Comparison of ENCODE assay signal across 16 cellular contexts in the genomic region with DNA sequence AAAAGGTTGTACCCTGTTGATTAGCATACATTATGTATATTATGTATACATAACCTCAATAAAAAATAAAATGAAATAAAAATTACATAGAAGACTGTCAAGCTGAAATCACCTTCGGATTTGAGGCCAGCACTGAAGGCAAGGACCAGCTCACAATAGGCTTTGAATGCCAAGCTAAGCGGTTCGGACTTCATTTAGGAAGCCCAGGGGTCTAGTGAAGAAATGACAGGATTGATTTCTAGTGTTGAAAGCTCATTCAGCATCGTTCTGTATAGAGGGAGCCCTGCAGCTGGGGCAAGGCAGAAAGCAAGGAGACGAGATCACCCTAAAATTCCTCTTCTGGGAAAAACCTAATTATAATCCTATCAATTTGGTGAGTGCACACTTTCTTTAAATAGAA. TPM values are rescaled to one million over a fixed set of nuclear protein-coding genes. Genes with fewer than 3 reads are reported as not detected.
DNase-seq lines count a peak whose midpoint lies in the region; ATAC-seq and TF ChIP-seq lines count a peak whose summit lies in the region.
"Had no signal": no experiment of that assay in that cellular context is flagged by ENCODE, and none has a peak within 500 bp of the region (broad histone marks: within the 10 kb centered on the region; RNA-seq: fewer than 3 reads in every experiment).

No MANE protein-coding gene starts in this region.

- H2BK5ac ChIP-seq in mesendoderm (ENCODE audit: low read length) (no peak overlapping the region), neuronal stem cell (ENCODE audit: low read length) (no peak overlapping the region)

- H2BK15ac ChIP-seq in mesendoderm (replicated peaks; ENCODE audit: low read depth) (no peak overlapping the region), neuronal stem cell (ENCODE audit: low read length) (no peak overlapping the region)

- no peak for TF ChIP-seq CTCF in HEK293 (tag by site-specific recombination; IDR thresholded peaks at IDR 0.05)

- H3K4ac ChIP-seq in mesendoderm (ENCODE audit: low read depth, low read length) (no peak overlapping the region), neuronal stem cell (ENCODE audit: low read length) (no peak overlapping the region)

- H3K9ac ChIP-seq in mesendoderm (ENCODE audit: low read length) (peak overlapping the region; percentile 44), neuronal stem cell (ENCODE audit: low read depth, low read length, poor library complexity) (no peak overlapping the region)

- no peak overlapping the region for H3K56ac ChIP-seq in mesendoderm (ENCODE audit: low read length)

- H3K36me3 ChIP-seq in HEK293 (ENCODE audit: control insufficient read depth in 2 of 2, insufficient read depth in 1 of 2, low read length in 2 of 2) (no peaks in the 10 kb centered on the region), ectodermal cell (ENCODE audit: control insufficient read depth, insufficient read depth, low read length) (no peaks in the 10 kb centered on the region), mesendoderm (ENCODE audit: control insufficient read depth, insufficient read depth, low read length) (no peaks in the 10 kb centered on the region), neuronal stem cell (replicated peaks in 1 of 2; ENCODE audit: control insufficient read depth in 2 of 2, insufficient read depth in 2 of 2, low read length in 2 of 2) (no peaks in the 10 kb centered on the region)
- H3K36me3 ChIP-seq: HAP-1 had no signal

- intact Hi-C loops in left colon (cut with DNase I, micrococcal nuclease), result no loop called here

- H3K4me2 ChIP-seq in mesendoderm (ENCODE audit: low read length) (no peak overlapping the region), neuronal stem cell (ENCODE audit: insufficient read depth, low read length, poor library complexity, severe bottlenecking) (no peak overlapping the region)

- POLR2A ChIA-PET in HEK293 (lab: Yijun Ruan, JAX), result no interaction called here

- no peak for ATAC-seq in left colon
- no peak for ATAC-seq in HG02981 (IDR thresholded peaks at IDR 0.05; ENCODE audit: unreplicated experiment)
- ATAC-seq: CD8-positive, alpha-beta T cell had no signal

- H3K18ac ChIP-seq in mesendoderm (ENCODE audit: low read length) (no peak overlapping the region), neuronal stem cell (ENCODE audit: low read length) (no peak overlapping the region)

- H3K23ac ChIP-seq in mesendoderm (ENCODE audit: low read length) (no peak overlapping the region), neuronal stem cell (ENCODE audit: low read depth, low read length, poor library complexity) (no peak overlapping the region)

- 55 to 60% methylated on average over 4 to 5 of the region's 5 CpGs for WGBS in ectodermal cell, 2 experiments
- no CpG with 5 or more reads among the region's 5 CpGs for WGBS in mesendoderm (ENCODE audit: extremely low coverage, insufficient coverage, low lambda C conversion rate)
- WGBS in neuronal stem cell (ENCODE audit: extremely low coverage in 2 of 2, insufficient read length in 2 of 2, insufficient replicate concordance in 1 of 2), 2 donors, result no CpG with 5 or more reads among the region's 5 CpGs

- no peaks in the 10 kb centered on the region for H3K9me3 ChIP-seq in HEK293 (ENCODE audit: control insufficient read depth, insufficient read depth, low read depth, low read length)
- no peaks in the 10 kb centered on the region for H3K9me3 ChIP-seq in ectodermal cell (ENCODE audit: control insufficient read depth, low read length)
- no peaks in the 10 kb centered on the region for H3K9me3 ChIP-seq in neuronal stem cell (replicated peaks in 1 of 2; ENCODE audit: control insufficient read depth in 2 of 2, insufficient read depth in 1 of 2, low read depth in 1 of 2, low read length in 2 of 2)
- H3K9me3 ChIP-seq: HAP-1 had no signal

- CTCF ChIA-PET in HEK293 (lab: Yijun Ruan, JAX), result no interaction called here

- H2AFZ ChIP-seq in neuronal stem cell (ENCODE audit: low read length), result peak overlapping the region; percentile 74

- no peak overlapping the region for H3K14ac ChIP-seq in neuronal stem cell (ENCODE audit: low read length)

- H3K4me3 ChIP-seq in HEK293 (ENCODE audit: low read depth, low read length) (no peak overlapping the region), ectodermal cell (ENCODE audit: insufficient read depth, low read depth, low read length) (no peak overlapping the region), mesendoderm (ENCODE audit: low read length) (no peak overlapping the region), neuronal stem cell (ENCODE audit: low read length in 2 of 2) (peak overlapping the region in 1 of 2 donors; percentile 10)
- H3K4me3 ChIP-seq: HAP-1 had no signal

- no peak overlapping the region for H4K91ac ChIP-seq in neuronal stem cell (ENCODE audit: low read depth, low read length, poor library complexity)

- no peak overlapping the region for H3K27ac ChIP-seq in HEK293 (ENCODE audit: extremely low read depth, low read depth, low read length)
- H3K27ac ChIP-seq in ectodermal cell (ENCODE audit: insufficient read depth, low read depth, low read length, poor library complexity, severe bottlenecking), result peak overlapping the region; percentile 69
- H3K27ac ChIP-seq in mesendoderm (ENCODE audit: low read depth, low read length), result no peak overlapping the region
- H3K27ac ChIP-seq in neuronal stem cell (replicated peaks; ENCODE audit: low read length), result no peak overlapping the region

- H4K8ac ChIP-seq in mesendoderm (ENCODE audit: low read depth, low read length), result no peak overlapping the region
- no peak overlapping the region for H4K8ac ChIP-seq in neuronal stem cell (ENCODE audit: low read depth, low read length)

- H3K79me2 ChIP-seq in mesendoderm (ENCODE audit: control insufficient read depth, insufficient read depth, low read length), result no peaks in the 10 kb centered on the region

- H3K79me1 ChIP-seq in mesendoderm (ENCODE audit: low read length), result no peaks in the 10 kb centered on the region
- H3K79me1 ChIP-seq in neuronal stem cell (ENCODE audit: low read depth, low read length), result no peaks in the 10 kb centered on the region

- no peak for DNase-seq in mesendoderm
- DNase-seq in neuronal stem cell (ENCODE audit: low spot score), result no peak
- no peak for DNase-seq in HPDE6-E6E7 (ENCODE audit: extremely low spot score)
- no peak for DNase-seq in left colon
- DNase-seq: CD8-positive, alpha-beta T cell; COR-L47; DMS153; DMS79 treated with DMSO at 0.1 percent for 48 hours; EL; GOT3; HFFc6; IMR-90 had no signal

- H3K4me1 ChIP-seq in HEK293 (ENCODE audit: control insufficient read depth, insufficient read depth, low read length), result no peaks in the 10 kb centered on the region
- no peaks in the 10 kb centered on the region for H3K4me1 ChIP-seq in ectodermal cell (ENCODE audit: control insufficient read depth, insufficient read depth, low read length)
- H3K4me1 ChIP-seq in mesendoderm (ENCODE audit: control insufficient read depth, low read depth, low read length), result peaks cover 6% of the 10 kb centered on the region
- H3K4me1 ChIP-seq in neuronal stem cell (ENCODE audit: control insufficient read depth in 2 of 2, insufficient read depth in 1 of 2, low read depth in 1 of 2, low read length in 2 of 2), result peaks cover 9 to 35% of the 10 kb centered on the region in 2 donors
- H3K4me1 ChIP-seq: HAP-1 had no signal

- no peak overlapping the region for H2AK5ac ChIP-seq in mesendoderm (ENCODE audit: low read length)
- no peak overlapping the region for H2AK5ac ChIP-seq in neuronal stem cell (ENCODE audit: low read depth, low read length)

- H3K27me3 ChIP-seq in ectodermal cell (ENCODE audit: control insufficient read depth, insufficient read depth, low read length, poor library complexity, severe bottlenecking), result no peaks in the 10 kb centered on the region
- no peaks in the 10 kb centered on the region for H3K27me3 ChIP-seq in mesendoderm (ENCODE audit: insufficient read depth, low read length, poor library complexity)
- no peaks in the 10 kb centered on the region for H3K27me3 ChIP-seq in neuronal stem cell (ENCODE audit: control insufficient read depth in 3 of 3, insufficient read depth in 3 of 3, low read depth in 1 of 3, low read length in 3 of 3)

- H4K5ac ChIP-seq in mesendoderm (ENCODE audit: low read length), result no peak overlapping the region

- no peak overlapping the region for H2BK12ac ChIP-seq in neuronal stem cell (ENCODE audit: low read length)

- H2BK120ac ChIP-seq in mesendoderm (ENCODE audit: low read depth, low read length) (no peak overlapping the region), neuronal stem cell (ENCODE audit: low read depth, low read length) (no peak overlapping the region)

TF ChIP-seq in HEK293, 187 proteins besides CTCF, POLR2A, EP300 and RAD21 (continues in another document):
- no peak for TF ChIP-seq ZNF664 (tag by site-specific recombination; IDR thresholded peaks at IDR 0.05)
- TF ChIP-seq GLI4 (tag by site-specific recombination; IDR thresholded peaks at IDR 0.05), result peak; percentile 97
- TF ChIP-seq ZBTB20 (tag by site-specific recombination; IDR thresholded peaks at IDR 0.05), result no peak
- TF ChIP-seq ZNF623 (tag by site-specific recombination; IDR thresholded peaks at IDR 0.05), result no peak
- TF ChIP-seq SALL2 (tag by site-specific recombination; IDR thresholded peaks at IDR 0.05; ENCODE audit: borderline replicate concordance), result no peak
- TF ChIP-seq, protein P1, sequence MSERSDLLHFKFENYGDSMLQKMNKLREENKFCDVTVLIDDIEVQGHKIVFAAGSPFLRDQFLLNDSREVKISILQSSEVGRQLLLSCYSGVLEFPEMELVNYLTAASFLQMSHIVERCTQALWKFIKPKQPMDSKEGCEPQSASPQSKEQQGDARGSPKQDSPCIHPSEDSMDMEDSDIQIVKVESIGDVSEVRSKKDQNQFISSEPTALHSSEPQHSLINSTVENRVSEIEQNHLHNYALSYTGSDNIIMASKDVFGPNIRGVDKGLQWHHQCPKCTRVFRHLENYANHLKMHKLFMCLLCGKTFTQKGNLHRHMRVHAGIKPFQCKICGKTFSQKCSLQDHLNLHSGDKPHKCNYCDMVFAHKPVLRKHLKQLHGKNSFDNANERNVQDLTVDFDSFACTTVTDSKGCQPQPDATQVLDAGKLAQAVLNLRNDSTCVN (tag by site-specific recombination; optimal IDR thresholded peaks at IDR 0.05), result no peak

RNA-seq across cellular contexts. Expression of gene SSR3, which starts 44.1 kb away (rescaled TPM):
- polyA plus RNA-seq in ectodermal cell (2013, experiment 1 of 4), result 147 TPM
- 142 TPM for polyA plus RNA-seq in ectodermal cell (2013, experiment 2 of 4)
- polyA plus RNA-seq in ectodermal cell (2013, experiment 3 of 4), result 131 TPM
- 135 TPM for polyA plus RNA-seq in ectodermal cell (2013, experiment 4 of 4)
- polyA plus RNA-seq in mesendoderm (2013, experiment 1 of 2), result 184 TPM
- polyA plus RNA-seq in mesendoderm (2013, experiment 2 of 2), result 182 TPM
- 95.6 TPM for polyA plus RNA-seq in neuronal stem cell (2013, experiment 1 of 2)
- polyA plus RNA-seq in neuronal stem cell (2013, experiment 2 of 2), result 92.3 TPM
- 100 to 1,000 TPM; 114 to 123 TPM for total RNA-seq in left colon
